In genomic region chr5:32387176-32387575, GRCh38 we compare ENCODE assay signal across 2 cellular contexts.
TF ChIP-seq lines count a peak whose summit lies in the region.

No MANE protein-coding gene starts in this region.

TF ChIP-seq in WTC11, 78 proteins besides CTCF, POLR2A, EP300 and RAD21 (continued from another document):
- TF ChIP-seq, protein P1, sequence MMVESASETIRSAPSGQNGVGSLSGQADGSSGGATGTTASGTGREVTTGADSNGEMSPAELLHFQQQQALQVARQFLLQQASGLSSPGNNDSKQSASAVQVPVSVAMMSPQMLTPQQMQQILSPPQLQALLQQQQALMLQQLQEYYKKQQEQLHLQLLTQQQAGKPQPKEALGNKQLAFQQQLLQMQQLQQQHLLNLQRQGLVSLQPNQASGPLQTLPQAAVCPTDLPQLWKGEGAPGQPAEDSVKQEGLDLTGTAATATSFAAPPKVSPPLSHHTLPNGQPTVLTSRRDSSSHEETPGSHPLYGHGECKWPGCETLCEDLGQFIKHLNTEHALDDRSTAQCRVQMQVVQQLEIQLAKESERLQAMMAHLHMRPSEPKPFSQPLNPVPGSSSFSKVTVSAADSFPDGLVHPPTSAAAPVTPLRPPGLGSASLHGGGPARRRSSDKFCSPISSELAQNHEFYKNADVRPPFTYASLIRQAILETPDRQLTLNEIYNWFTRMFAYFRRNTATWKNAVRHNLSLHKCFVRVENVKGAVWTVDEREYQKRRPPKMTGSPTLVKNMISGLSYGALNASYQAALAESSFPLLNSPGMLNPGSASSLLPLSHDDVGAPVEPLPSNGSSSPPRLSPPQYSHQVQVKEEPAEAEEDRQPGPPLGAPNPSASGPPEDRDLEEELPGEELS (CRISPR knock-in tag; IDR thresholded peaks at IDR 0.05): no peak
- TF ChIP-seq, protein P2, sequence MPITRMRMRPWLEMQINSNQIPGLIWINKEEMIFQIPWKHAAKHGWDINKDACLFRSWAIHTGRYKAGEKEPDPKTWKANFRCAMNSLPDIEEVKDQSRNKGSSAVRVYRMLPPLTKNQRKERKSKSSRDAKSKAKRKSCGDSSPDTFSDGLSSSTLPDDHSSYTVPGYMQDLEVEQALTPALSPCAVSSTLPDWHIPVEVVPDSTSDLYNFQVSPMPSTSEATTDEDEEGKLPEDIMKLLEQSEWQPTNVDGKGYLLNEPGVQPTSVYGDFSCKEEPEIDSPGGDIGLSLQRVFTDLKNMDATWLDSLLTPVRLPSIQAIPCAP (CRISPR knock-in tag; IDR thresholded peaks at IDR 0.05): no peak
- no peak for TF ChIP-seq ZNF263 (CRISPR knock-in tag; IDR thresholded peaks at IDR 0.05; ENCODE audit: low read depth)
- no peak for TF ChIP-seq SMAD3 (CRISPR knock-in tag; IDR thresholded peaks at IDR 0.05; ENCODE audit: borderline replicate concordance)
- TF ChIP-seq ELF4 (CRISPR knock-in tag; IDR thresholded peaks at IDR 0.05; ENCODE audit: low read depth): no peak
- no peak for TF ChIP-seq NR2C2 (CRISPR knock-in tag; IDR thresholded peaks at IDR 0.05)
- TF ChIP-seq ZNF138 (CRISPR knock-in tag; conservative IDR thresholded peaks at IDR 0.05): no peak
- TF ChIP-seq MYBL2 (CRISPR knock-in tag; IDR thresholded peaks at IDR 0.05): no peak
- TF ChIP-seq, protein P3, sequence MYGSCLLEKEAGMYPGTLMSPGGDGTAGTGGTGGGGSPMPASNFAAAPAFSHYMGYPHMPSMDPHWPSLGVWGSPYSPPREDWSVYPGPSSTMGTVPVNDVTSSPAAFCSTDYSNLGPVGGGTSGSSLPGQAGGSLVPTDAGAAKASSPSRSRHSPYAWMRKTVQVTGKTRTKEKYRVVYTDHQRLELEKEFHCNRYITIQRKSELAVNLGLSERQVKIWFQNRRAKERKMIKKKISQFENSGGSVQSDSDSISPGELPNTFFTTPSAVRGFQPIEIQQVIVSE (CRISPR knock-in tag; IDR thresholded peaks at IDR 0.05; ENCODE audit: borderline replicate concordance): no peak
- no peak for TF ChIP-seq TP53 (CRISPR knock-in tag; IDR thresholded peaks at IDR 0.05)
- TF ChIP-seq, protein P4, sequence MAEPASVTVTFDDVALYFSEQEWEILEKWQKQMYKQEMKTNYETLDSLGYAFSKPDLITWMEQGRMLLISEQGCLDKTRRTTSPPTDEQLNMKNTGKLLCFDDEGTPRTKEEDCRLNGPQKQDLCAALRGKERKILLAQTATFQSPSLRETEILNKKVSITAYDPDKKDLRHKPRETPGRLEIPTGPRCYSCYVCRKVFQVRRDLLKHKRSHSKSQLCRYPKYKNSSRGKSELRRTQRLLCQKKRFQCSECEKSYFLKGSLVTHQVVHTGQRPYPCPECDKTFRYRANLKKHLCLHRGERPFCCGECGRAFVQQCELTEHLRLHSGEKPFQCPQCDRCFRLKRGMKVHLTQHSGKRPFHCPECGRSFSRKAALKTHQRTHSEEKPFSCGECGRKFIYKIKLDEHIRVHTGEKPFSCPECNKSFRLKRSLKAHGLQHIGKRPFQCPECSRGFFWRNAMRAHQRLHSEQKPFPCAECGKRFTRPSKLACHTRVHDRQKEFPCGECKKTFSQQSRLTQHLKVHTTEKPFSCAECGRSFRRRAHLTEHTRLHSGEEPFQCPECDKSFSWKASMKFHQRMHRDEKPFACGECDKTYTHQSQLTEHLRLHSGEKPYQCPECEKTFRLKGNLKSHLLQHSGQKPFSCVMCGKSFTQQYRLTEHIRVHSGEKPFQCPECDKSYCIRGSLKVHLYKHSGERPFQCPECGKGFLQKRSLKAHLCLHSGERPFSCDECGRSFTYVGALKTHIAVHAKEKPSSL (CRISPR knock-in tag; conservative IDR thresholded peaks at IDR 0.05): no peak
- TF ChIP-seq MLX (CRISPR knock-in tag; IDR thresholded peaks at IDR 0.05): no peak
- no peak for TF ChIP-seq OVOL2 (CRISPR knock-in tag; IDR thresholded peaks at IDR 0.05; ENCODE audit: borderline replicate concordance)
- TF ChIP-seq, protein P5, sequence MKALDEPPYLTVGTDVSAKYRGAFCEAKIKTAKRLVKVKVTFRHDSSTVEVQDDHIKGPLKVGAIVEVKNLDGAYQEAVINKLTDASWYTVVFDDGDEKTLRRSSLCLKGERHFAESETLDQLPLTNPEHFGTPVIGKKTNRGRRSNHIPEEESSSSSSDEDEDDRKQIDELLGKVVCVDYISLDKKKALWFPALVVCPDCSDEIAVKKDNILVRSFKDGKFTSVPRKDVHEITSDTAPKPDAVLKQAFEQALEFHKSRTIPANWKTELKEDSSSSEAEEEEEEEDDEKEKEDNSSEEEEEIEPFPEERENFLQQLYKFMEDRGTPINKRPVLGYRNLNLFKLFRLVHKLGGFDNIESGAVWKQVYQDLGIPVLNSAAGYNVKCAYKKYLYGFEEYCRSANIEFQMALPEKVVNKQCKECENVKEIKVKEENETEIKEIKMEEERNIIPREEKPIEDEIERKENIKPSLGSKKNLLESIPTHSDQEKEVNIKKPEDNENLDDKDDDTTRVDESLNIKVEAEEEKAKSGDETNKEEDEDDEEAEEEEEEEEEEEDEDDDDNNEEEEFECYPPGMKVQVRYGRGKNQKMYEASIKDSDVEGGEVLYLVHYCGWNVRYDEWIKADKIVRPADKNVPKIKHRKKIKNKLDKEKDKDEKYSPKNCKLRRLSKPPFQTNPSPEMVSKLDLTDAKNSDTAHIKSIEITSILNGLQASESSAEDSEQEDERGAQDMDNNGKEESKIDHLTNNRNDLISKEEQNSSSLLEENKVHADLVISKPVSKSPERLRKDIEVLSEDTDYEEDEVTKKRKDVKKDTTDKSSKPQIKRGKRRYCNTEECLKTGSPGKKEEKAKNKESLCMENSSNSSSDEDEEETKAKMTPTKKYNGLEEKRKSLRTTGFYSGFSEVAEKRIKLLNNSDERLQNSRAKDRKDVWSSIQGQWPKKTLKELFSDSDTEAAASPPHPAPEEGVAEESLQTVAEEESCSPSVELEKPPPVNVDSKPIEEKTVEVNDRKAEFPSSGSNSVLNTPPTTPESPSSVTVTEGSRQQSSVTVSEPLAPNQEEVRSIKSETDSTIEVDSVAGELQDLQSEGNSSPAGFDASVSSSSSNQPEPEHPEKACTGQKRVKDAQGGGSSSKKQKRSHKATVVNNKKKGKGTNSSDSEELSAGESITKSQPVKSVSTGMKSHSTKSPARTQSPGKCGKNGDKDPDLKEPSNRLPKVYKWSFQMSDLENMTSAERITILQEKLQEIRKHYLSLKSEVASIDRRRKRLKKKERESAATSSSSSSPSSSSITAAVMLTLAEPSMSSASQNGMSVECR (CRISPR knock-in tag; IDR thresholded peaks at IDR 0.05; ENCODE audit: borderline replicate concordance): no peak

TF ChIP-seq in SK-N-SH, 30 proteins besides CTCF, POLR2A, EP300 and RAD21 (continued from another document):
- TF ChIP-seq, protein P6, sequence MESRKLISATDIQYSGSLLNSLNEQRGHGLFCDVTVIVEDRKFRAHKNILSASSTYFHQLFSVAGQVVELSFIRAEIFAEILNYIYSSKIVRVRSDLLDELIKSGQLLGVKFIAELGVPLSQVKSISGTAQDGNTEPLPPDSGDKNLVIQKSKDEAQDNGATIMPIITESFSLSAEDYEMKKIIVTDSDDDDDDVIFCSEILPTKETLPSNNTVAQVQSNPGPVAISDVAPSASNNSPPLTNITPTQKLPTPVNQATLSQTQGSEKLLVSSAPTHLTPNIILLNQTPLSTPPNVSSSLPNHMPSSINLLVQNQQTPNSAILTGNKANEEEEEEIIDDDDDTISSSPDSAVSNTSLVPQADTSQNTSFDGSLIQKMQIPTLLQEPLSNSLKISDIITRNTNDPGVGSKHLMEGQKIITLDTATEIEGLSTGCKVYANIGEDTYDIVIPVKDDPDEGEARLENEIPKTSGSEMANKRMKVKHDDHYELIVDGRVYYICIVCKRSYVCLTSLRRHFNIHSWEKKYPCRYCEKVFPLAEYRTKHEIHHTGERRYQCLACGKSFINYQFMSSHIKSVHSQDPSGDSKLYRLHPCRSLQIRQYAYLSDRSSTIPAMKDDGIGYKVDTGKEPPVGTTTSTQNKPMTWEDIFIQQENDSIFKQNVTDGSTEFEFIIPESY (IDR thresholded peaks at IDR 0.05; ENCODE audit: borderline replicate concordance, low read depth): no peak
- TF ChIP-seq GATA2 (CRISPR knock-in tag; IDR thresholded peaks at IDR 0.05): no peak
- no peak for TF ChIP-seq EZH2phosphoT487 (IDR thresholded peaks at IDR 0.05; ENCODE audit: borderline replicate concordance, low read depth)
- TF ChIP-seq SIN3A (IDR thresholded peaks at IDR 0.05; ENCODE audit: borderline replicate concordance, low read depth, low read length): no peak
- TF ChIP-seq, protein P7, sequence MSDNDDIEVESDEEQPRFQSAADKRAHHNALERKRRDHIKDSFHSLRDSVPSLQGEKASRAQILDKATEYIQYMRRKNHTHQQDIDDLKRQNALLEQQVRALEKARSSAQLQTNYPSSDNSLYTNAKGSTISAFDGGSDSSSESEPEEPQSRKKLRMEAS (IDR thresholded peaks at IDR 0.05; ENCODE audit: low read depth): no peak
